Comparison of ENCODE assay signal across 23 cellular contexts in the genomic region with DNA sequence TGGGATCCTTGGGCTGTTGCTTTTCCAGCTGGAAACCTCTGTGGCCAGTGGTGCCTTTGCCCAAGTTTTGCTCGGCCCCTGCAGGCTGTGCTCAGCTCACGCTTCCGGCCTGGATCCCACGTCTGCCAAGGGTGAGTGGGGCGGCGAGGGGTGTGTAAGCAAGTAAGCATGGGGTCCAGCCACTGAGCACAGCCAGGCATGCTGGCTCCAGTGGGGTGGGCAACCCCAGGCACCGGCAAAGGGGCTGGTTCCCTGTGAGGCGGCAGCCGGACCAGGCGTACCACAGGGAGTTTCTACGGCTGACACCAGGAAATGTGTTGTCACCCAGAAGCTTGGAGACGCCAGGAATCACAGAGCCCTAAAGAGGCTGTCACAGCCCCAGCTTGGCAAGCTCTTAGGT.
"Had no signal": no experiment of that assay in that cellular context is flagged by ENCODE, and none has a peak within 500 bp of the region (broad histone marks: within the 10 kb centered on the region; RNA-seq: fewer than 3 reads in every experiment).

No MANE protein-coding gene starts in this region.

- DNase-seq: naive thymus-derived CD8-positive, alpha-beta T cell; nephron progenitor cell; occipital lobe; ovary; psoas muscle; right cardiac atrium; right lobe of liver; sigmoid colon; small intestine; stimulated activated CD4-positive, alpha-beta T cell treated with anti-CD3 and anti-CD28 coated beads, Interleukin-15, amount 100 ng/mL, for 24 hours; stimulated activated CD4-positive, alpha-beta T cell treated with anti-CD3 and anti-CD28 coated beads, Interleukin-2, amount 100 ng/mL, for 24 hours; stimulated activated CD4-positive, alpha-beta T cell treated with anti-CD3 and anti-CD28 coated beads, Interleukin-2, amount 100 ng/mL, for 48 hours; stimulated activated CD4-positive, alpha-beta T cell treated with anti-CD3 and anti-CD28 coated beads, Interleukin-4, amount 100 ng/mL, for 24 hours; stimulated activated naive CD4-positive, alpha-beta T cell; stimulated activated naive CD8-positive, alpha-beta T cell treated with anti-CD3 and anti-CD28 coated beads, Interleukin-15, amount 100 ng/mL, for 72 hours; stimulated activated naive CD8-positive, alpha-beta T cell treated with anti-CD3 and anti-CD28 coated beads, Interleukin-15, Interleukin-2, amounts not matched to agents 100 U/mL and 50 U/mL, for 24 hours; testis; tibial artery; transverse colon; upper lobe of right lung had no signal

- H3K79me2 ChIP-seq: parathyroid adenoma had no signal

- H2AFZ ChIP-seq: parathyroid adenoma had no signal

- H3K27ac ChIP-seq: ovary, parathyroid adenoma, psoas muscle, right lobe of liver, sigmoid colon, suprapubic skin, testis, tibial artery, transverse colon, upper lobe of right lung, vagina had no signal

- H3K27me3 ChIP-seq: ovary, right lobe of liver, sigmoid colon, testis, tibial artery, transverse colon, upper lobe of right lung, vagina had no signal

- H3K36me3 ChIP-seq: ovary, right lobe of liver, sigmoid colon, suprapubic skin, tibial artery, transverse colon, upper lobe of right lung, vagina had no signal

- H3K4me3 ChIP-seq: ovary, psoas muscle, right lobe of liver, sigmoid colon, suprapubic skin, tibial artery, transverse colon, upper lobe of right lung, vagina had no signal

- H3K9ac ChIP-seq: parathyroid adenoma had no signal

- H3K4me1 ChIP-seq: parathyroid adenoma, psoas muscle, right lobe of liver, sigmoid colon, suprapubic skin, testis, tibial artery, transverse colon, upper lobe of right lung, vagina had no signal

- FAIRE-seq: small intestine had no signal

- H3K9me3 ChIP-seq: ovary, psoas muscle, right lobe of liver, sigmoid colon, suprapubic skin, testis, tibial artery, transverse colon, upper lobe of right lung, vagina had no signal
